ENCODE assay signal across 9 cellular contexts in the genomic region with DNA sequence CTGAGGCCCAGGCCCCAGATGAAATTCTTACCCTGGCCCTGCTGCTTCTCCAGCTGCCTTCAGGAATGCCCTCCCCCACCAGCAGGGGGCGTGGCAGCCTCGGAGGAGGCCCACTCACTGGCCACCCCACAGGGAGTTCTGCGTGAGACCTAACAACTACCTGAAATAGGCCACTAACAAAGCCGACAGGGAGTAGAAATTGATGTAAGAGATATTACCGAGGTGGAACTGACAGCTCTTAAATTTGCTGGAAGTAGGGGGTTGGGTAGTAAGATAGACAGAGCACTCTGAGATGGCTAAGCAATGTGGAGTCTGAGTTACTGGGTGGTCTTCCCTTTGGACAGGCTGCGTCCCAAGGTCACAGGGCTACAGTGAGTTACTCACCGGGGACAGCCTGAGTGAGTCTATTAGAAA.
A peak's percentile ranks its signal among the peaks of the same experiment; 100 is the strongest.
DNase-seq lines count a peak whose midpoint lies in the region; ATAC-seq, FAIRE-seq and TF ChIP-seq lines count a peak whose summit lies in the region.
"Had no signal": no experiment of that assay in that cellular context is flagged by ENCODE, and none has a peak within 500 bp of the region (broad histone marks: within the 10 kb centered on the region; RNA-seq: fewer than 3 reads in every experiment).

No MANE protein-coding gene starts in this region.

- intact Hi-C loops in dorsolateral prefrontal cortex (cut with DNase I): no loop called here

- H2BK5ac ChIP-seq in trophoblast cell (ENCODE audit: low read depth, low read length, poor library complexity): no peak overlapping the region

- peak; percentile 81 for DNase-seq in DMS 273 (lab: John Stamatoyannopoulos, UW; ENCODE audit: unreplicated experiment)
- no peak for DNase-seq in DMS 273 treated with DMSO at 0.1 percent for 48 hours (lab: John Stamatoyannopoulos, UW)
- DNase-seq in SK-N-DZ (ENCODE audit: low spot score): peak; percentile 37
- DNase-seq in bronchial epithelial cell (ENCODE audit: low read depth): no peak
- DNase-seq in trophoblast cell: peak; percentile 2 to 21
- no peak for DNase-seq in dorsolateral prefrontal cortex

- no peak overlapping the region for H3K27ac ChIP-seq in trophoblast cell (ENCODE audit: low read depth, low read length)
- no peak overlapping the region for H3K27ac ChIP-seq in dorsolateral prefrontal cortex

- TF ChIP-seq CTCF in bronchial epithelial cell (IDR thresholded peaks at IDR 0.05; ENCODE audit: insufficient read depth, low read length, severe bottlenecking) (peak; percentile 68), dorsolateral prefrontal cortex (IDR thresholded peaks at IDR 0.05 in 54 of 56, conservative IDR thresholded peaks at IDR 0.05 in 2 of 56; ENCODE audit: low read depth in 1 of 56, partially characterized antibody in 56 of 56) (peak in 27 of 56 donors; percentile 5 to 41 (median 25))

- no peak overlapping the region for H3K4me2 ChIP-seq in trophoblast cell (ENCODE audit: low read length)

- H4K12ac ChIP-seq in trophoblast cell (ENCODE audit: low read depth, low read length): no peak overlapping the region

- H3K27me3 ChIP-seq in bronchial epithelial cell (ENCODE audit: control insufficient read depth, insufficient read depth, low read length) (no peaks in the 10 kb centered on the region), trophoblast cell (ENCODE audit: insufficient read depth, low read length) (no peaks in the 10 kb centered on the region), dorsolateral prefrontal cortex (no peaks in the 10 kb centered on the region)

- no peak overlapping the region for H4K91ac ChIP-seq in trophoblast cell (ENCODE audit: low read depth, low read length)

- H3K18ac ChIP-seq in trophoblast cell (ENCODE audit: low read length): no peak overlapping the region

- H3K36me3 ChIP-seq in bronchial epithelial cell (ENCODE audit: control insufficient read depth, insufficient read depth, low read length) (no peaks in the 10 kb centered on the region), trophoblast cell (ENCODE audit: control insufficient read depth in 1 of 2, insufficient read depth in 2 of 2, low read length in 2 of 2) (no peaks in the 10 kb centered on the region)

- H3K14ac ChIP-seq in trophoblast cell (ENCODE audit: low read length): no peak overlapping the region

- no peak overlapping the region for H3K23ac ChIP-seq in trophoblast cell (ENCODE audit: low read length)

- H2AK5ac ChIP-seq in trophoblast cell (ENCODE audit: low read length): no peak overlapping the region

- H2AFZ ChIP-seq in trophoblast cell (ENCODE audit: insufficient read depth, low read length, poor library complexity): no peak overlapping the region

- H3K4me1 ChIP-seq in trophoblast cell (ENCODE audit: control insufficient read depth in 1 of 2, insufficient read depth in 2 of 2, low read length in 2 of 2): no peaks in the 10 kb centered on the region

- no peak overlapping the region for H3K4ac ChIP-seq in trophoblast cell (ENCODE audit: low read depth, low read length)

- H3K9me3 ChIP-seq in trophoblast cell (ENCODE audit: insufficient read depth, low read depth, low read length): no peaks in the 10 kb centered on the region

- WGBS in trophoblast cell (ENCODE audit: extremely low coverage, insufficient coverage, insufficient read length): no CpG with 5 or more reads among the region's 7 CpGs

- no peak overlapping the region for H2BK120ac ChIP-seq in trophoblast cell (ENCODE audit: insufficient read depth, low read length, poor library complexity)

- H4K8ac ChIP-seq in trophoblast cell (ENCODE audit: low read depth, low read length): no peak overlapping the region

- H3K79me1 ChIP-seq in trophoblast cell (ENCODE audit: low read length): no peaks in the 10 kb centered on the region

- no peak overlapping the region for H3K4me3 ChIP-seq in bronchial epithelial cell (ENCODE audit: low read depth, low read length)
- no peak overlapping the region for H3K4me3 ChIP-seq in trophoblast cell (ENCODE audit: low read depth, low read length)
- no peak overlapping the region for H3K4me3 ChIP-seq in dorsolateral prefrontal cortex

- no peaks in the 10 kb centered on the region for H3K79me2 ChIP-seq in trophoblast cell (ENCODE audit: control insufficient read depth, insufficient read depth, low read length, poor library complexity)

- no peak overlapping the region for H2BK12ac ChIP-seq in trophoblast cell (ENCODE audit: low read length)

- H3K9ac ChIP-seq in trophoblast cell (ENCODE audit: low read length): no peak overlapping the region

- FAIRE-seq in bronchial epithelial cell (lab: Jason Lieb, UNC): no peak
- FAIRE-seq: A204.1 had no signal

- ATAC-seq in GM19438 (IDR thresholded peaks at IDR 0.05; ENCODE audit: low read depth, unreplicated experiment) (peak; percentile 82), HG03378 (IDR thresholded peaks at IDR 0.05; ENCODE audit: unreplicated experiment) (peak; percentile 81)

Comparison
In these comparisons a context has a peak if more than half of its experiments do, and no peak if none do; other contexts are left out.
1. DNase-seq: peak in DMS 273 (single experiment), SK-N-DZ (single experiment) and trophoblast cell (2 of 2); none in DMS 273 treated with DMSO at 0.1 percent for 48 hours (single experiment), bronchial epithelial cell (single experiment) and dorsolateral prefrontal cortex (0 of 10).